In the genomic region with DNA sequence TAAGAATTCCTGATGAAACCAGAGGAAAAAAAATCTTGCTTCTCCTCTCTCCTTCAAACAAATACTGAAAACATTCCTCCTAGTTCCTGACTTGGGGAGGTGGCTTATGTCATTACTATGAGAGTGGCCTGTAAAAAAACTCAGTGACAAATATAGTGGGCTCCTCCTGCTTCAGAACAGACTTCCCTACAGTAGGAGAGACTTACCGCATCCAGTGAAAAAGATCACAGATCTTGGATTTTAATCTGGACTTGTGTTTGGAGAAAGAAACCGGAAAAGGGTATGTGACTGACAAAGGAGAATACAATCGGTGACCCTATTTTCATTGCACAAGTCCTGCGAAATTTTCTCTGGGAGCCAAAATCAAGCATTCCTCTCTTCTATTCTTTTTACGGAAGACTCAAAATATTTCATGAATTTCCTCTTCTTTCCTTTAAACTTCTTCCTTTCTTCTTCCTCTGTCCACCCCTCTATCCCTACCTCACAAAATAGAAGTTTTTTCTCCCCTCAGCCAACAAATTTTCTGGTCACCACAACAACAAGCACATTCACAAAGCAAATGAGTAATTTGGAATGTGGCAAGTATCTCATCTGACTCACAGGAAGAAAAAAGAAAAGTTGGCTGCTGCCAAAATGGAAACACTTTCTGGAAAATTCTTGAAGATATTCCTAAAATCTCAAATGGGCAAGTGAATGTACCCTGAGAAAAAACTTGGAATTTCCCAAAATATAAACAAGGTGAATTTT, we compare ENCODE assay signal across 1 cellular context.
TF ChIP-seq lines count a peak whose summit lies in the region.

No MANE protein-coding gene starts in this region.

TF ChIP-seq in GM23338, 12 proteins besides CTCF, POLR2A, EP300 and RAD21 (continued from another document):
- TF ChIP-seq EZH2 (IDR thresholded peaks at IDR 0.05; ENCODE audit: low read depth, unreplicated experiment) (no peak), NANOG (IDR thresholded peaks at IDR 0.05; ENCODE audit: borderline replicate concordance) (no peak), ZNF114 (CRISPR knock-in tag; IDR thresholded peaks at IDR 0.05) (no peak), JUNB (IDR thresholded peaks at IDR 0.05; ENCODE audit: unreplicated experiment) (no peak), POLR2AphosphoS5 (IDR thresholded peaks at IDR 0.05; ENCODE audit: low read depth) (no peak), EZH2phosphoT487 (IDR thresholded peaks at IDR 0.05; ENCODE audit: unreplicated experiment) (no peak), CREB1 (CRISPR knock-in tag; IDR thresholded peaks at IDR 0.05; ENCODE audit: low read depth) (no peak), STAT1 (IDR thresholded peaks at IDR 0.05; ENCODE audit: unreplicated experiment) (no peak)
- TF ChIP-seq, protein P1, sequence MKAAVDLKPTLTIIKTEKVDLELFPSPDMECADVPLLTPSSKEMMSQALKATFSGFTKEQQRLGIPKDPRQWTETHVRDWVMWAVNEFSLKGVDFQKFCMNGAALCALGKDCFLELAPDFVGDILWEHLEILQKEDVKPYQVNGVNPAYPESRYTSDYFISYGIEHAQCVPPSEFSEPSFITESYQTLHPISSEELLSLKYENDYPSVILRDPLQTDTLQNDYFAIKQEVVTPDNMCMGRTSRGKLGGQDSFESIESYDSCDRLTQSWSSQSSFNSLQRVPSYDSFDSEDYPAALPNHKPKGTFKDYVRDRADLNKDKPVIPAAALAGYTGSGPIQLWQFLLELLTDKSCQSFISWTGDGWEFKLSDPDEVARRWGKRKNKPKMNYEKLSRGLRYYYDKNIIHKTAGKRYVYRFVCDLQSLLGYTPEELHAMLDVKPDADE (IDR thresholded peaks at IDR 0.05), result no peak
